In the genomic region with DNA sequence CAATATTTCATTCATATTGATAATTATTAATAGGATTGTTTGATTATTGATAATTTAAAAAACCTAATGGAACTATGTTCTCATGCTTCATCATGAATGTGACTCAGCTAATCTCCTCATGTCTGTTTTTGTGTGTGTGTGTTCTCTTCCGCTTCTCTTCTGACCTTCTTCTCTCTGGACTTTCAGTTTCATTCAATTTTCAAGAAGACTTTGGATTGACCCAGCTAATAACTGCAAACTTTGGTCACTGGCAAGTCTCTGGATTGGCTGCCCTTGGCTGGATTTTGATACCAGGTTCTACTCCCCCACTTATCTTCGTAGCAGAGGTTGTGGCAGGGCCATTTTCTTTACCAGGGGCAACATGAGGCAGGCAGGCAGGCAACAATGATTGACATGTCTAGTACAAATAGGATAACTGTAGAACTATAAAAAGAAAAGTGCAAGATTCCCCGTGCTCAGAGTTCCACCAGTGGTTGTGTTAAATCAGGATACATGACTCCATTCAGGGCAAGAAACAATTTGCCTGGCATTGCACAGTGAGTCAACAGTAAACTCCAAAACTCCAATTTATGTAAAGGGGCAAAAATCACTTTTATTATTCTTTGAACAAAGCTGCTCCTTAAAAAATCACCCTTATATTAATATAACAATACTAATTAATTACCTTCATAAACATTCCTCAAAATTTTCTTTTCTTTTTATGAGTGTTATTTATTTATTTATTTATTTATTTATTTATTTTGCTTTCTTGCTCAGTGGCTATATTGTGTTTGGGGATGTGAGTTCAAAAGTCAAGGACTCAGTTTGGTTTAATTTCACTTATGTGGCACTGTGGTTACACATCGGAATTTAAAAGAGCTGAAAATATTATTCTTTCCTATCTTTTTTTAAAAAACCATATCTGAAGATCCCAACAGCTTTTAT, we compare ENCODE assay signal across 23 cellular contexts.
"Had no signal": no experiment of that assay in that cellular context is flagged by ENCODE, and none has a peak within 500 bp of the region (broad histone marks: within the 10 kb centered on the region; RNA-seq: fewer than 3 reads in every experiment).

No MANE protein-coding gene starts in this region.

- DNase-seq: effector memory CD4-positive, alpha-beta T cell; foreskin fibroblast; glutamatergic neuron; immature natural killer cell; left ventricle myocardium inferior; mesendoderm; naive thymus-derived CD8-positive, alpha-beta T cell; nucleus accumbens; pancreas; right cardiac atrium; spleen; stimulated activated CD4-positive, alpha-beta T cell treated with anti-CD3 and anti-CD28 coated beads, Interleukin-15, amount 100 ng/mL, for 24 hours; stimulated activated CD4-positive, alpha-beta T cell treated with anti-CD3 and anti-CD28 coated beads, Interleukin-1b, Interleukin-23, amount 100 ng/mL, for 48 hours; stimulated activated CD4-positive, alpha-beta T cell treated with anti-CD3 and anti-CD28 coated beads, Interleukin-4, amount 100 ng/mL, for 24 hours; stimulated activated naive CD8-positive, alpha-beta T cell treated with anti-CD3 and anti-CD28 coated beads, Interleukin-15, amount 100 ng/mL, for 72 hours; testis; upper lobe of right lung had no signal

- H3K9me3 ChIP-seq: pancreas, testis had no signal

- FAIRE-seq: keratinocyte, pancreas had no signal

- H3K27me3 ChIP-seq: esophagus muscularis mucosa, gastroesophageal sphincter, pancreas, spleen, testis, tibial nerve, upper lobe of right lung had no signal

- H3K4me1 ChIP-seq: esophagus muscularis mucosa, gastroesophageal sphincter, left ventricle myocardium inferior, pancreas, spleen, testis, tibial nerve, upper lobe of right lung had no signal

- H3K4me3 ChIP-seq: esophagus muscularis mucosa, gastroesophageal sphincter, left ventricle myocardium inferior, pancreas, spleen, testis, tibial nerve, upper lobe of right lung had no signal

- H3K27ac ChIP-seq: epithelial cell of prostate, esophagus muscularis mucosa, gastroesophageal sphincter, left ventricle myocardium inferior, pancreas, spleen, testis, tibial nerve, upper lobe of right lung had no signal

- H3K36me3 ChIP-seq: esophagus muscularis mucosa, gastroesophageal sphincter, left ventricle myocardium inferior, pancreas, spleen, tibial nerve, upper lobe of right lung had no signal

- ATAC-seq: gastroesophageal sphincter; naive thymus-derived CD8-positive, alpha-beta T cell; right cardiac atrium; stimulated activated memory B cell treated with anti-CD40 and anti-IgM and Interleukin-4, amounts not matched to agents 10 μg/mL and 1 μg/mL and 100 μg/mL, for 72 hours; stimulated activated naive CD8-positive, alpha-beta T cell treated with anti-CD3 and anti-CD28 coated beads, Interleukin-15, amount 100 ng/mL, for 72 hours; upper lobe of right lung had no signal
